Comparison of ENCODE assay signal across 8 cellular contexts in genomic region chr19:55385749-55386514, GRCh38. TPM values are rescaled to one million over a fixed set of nuclear protein-coding genes. Genes with fewer than 3 reads are reported as not detected.
DNase-seq lines count a peak whose midpoint lies in the region; ATAC-seq and TF ChIP-seq lines count a peak whose summit lies in the region.

TSS of gene RPL28 (plus strand) at chr19:55385932. CDS start at chr19:55386358, 426 bp downstream.

- ATAC-seq in GM21717 (IDR thresholded peaks at IDR 0.05; ENCODE audit: unreplicated experiment): peak; percentile 39
- ATAC-seq in activated T-helper 17 cell treated with anti-CD3 and anti-CD28 coated beads, Interleukin-2, amount 50 U/mL, for 72 hours (replicated peaks): peak; percentile 81
- peak; percentile 73 to 81 for ATAC-seq in naive thymus-derived CD8-positive, alpha-beta T cell

- H3K27ac ChIP-seq in RWPE1: peak within 1 kb of the TSS; percentile 98

- H3K4me1 Mint-ChIP-seq in activated T-helper 17 cell treated with anti-CD3 and anti-CD28 coated beads, Interleukin-2, amount 50 U/mL, for 72 hours: peaks cover 26% of the 10 kb centered on the region
- H3K4me1 Mint-ChIP-seq in naive thymus-derived CD8-positive, alpha-beta T cell: peaks cover 36 to 79% (median 75%) of the 10 kb centered on the region in 4 donors

- CTCF ChIA-PET in RWPE1 (lab: Yijun Ruan, JAX): no interaction called here

- no peaks in the 10 kb centered on the region for H3K27me3 Mint-ChIP-seq in activated T-helper 17 cell treated with anti-CD3 and anti-CD28 coated beads, Interleukin-2, amount 50 U/mL, for 72 hours
- no peaks in the 10 kb centered on the region for H3K27me3 Mint-ChIP-seq in naive thymus-derived CD8-positive, alpha-beta T cell

- no peaks in the 10 kb centered on the region for H3K9me3 Mint-ChIP-seq in activated T-helper 17 cell treated with anti-CD3 and anti-CD28 coated beads, Interleukin-2, amount 50 U/mL, for 72 hours
- H3K9me3 Mint-ChIP-seq in naive thymus-derived CD8-positive, alpha-beta T cell: peaks cover 0 to 2% (median 0%) of the 10 kb centered on the region in 9 donors

- peak within 1 kb of the TSS; percentile 99 for H3K4me3 ChIP-seq in fibroblast of mammary gland (ENCODE audit: control insufficient read depth, low read depth, low read length)

- POLR2A ChIA-PET in RWPE1 (lab: Yijun Ruan, JAX; ENCODE audit: low non-redundant PET): interaction anchor here (1.2 kb wide), 1 partner anchor 13 kb away, joined by 3 read pairs; no protein-coding TSS in a partner anchor
- POLR2A ChIA-PET in naive thymus-derived CD8-positive, alpha-beta T cell (lab: Charles Lee): interaction anchor here (0.5 to 12.9 kb wide), 8 partner anchors 13 to 131 kb away, joined by 3 to 181 read pairs (median 22); partner anchors contain the start of genes KMT5C, PPP6R1 and UBE2S

- peak; percentile 97 for DNase-seq in DMS53 treated with DMSO at 0.1 percent for 48 hours (lab: John Stamatoyannopoulos, UW; ENCODE audit: unreplicated experiment)
- DNase-seq in KG1 (lab: John Stamatoyannopoulos, UW): peak; percentile 100
- DNase-seq in RWPE1 (ENCODE audit: low spot score): peak; percentile 91
- peak; percentile 97 for DNase-seq in fibroblast of mammary gland (ENCODE audit: low read depth)
- peak; percentile 63 to 100 (median 99) for DNase-seq in naive thymus-derived CD8-positive, alpha-beta T cell
- DNase-seq in stimulated activated naive CD4-positive, alpha-beta T cell treated with Interleukin-2 at 50 U/mL for 16 hours (lab: John Stamatoyannopoulos, UW): peak; percentile 97

- peaks cover 59% of the 10 kb centered on the region for H3K36me3 Mint-ChIP-seq in activated T-helper 17 cell treated with anti-CD3 and anti-CD28 coated beads, Interleukin-2, amount 50 U/mL, for 72 hours (ENCODE audit: low read depth)
- peaks cover 9 to 50% (median 21%) of the 10 kb centered on the region in 3 donors for H3K36me3 Mint-ChIP-seq in naive thymus-derived CD8-positive, alpha-beta T cell

- no peak for TF ChIP-seq CTCF in RWPE1 (conservative IDR thresholded peaks at IDR 0.05; ENCODE audit: low read depth)
- no peak for TF ChIP-seq CTCF in fibroblast of mammary gland (conservative IDR thresholded peaks at IDR 0.05; ENCODE audit: control insufficient read depth, insufficient read depth, low read depth, low read length)

- peak within 1 kb of the TSS; percentile 100 for H3K27ac Mint-ChIP-seq in activated T-helper 17 cell treated with anti-CD3 and anti-CD28 coated beads, Interleukin-2, amount 50 U/mL, for 72 hours
- H3K27ac Mint-ChIP-seq in naive thymus-derived CD8-positive, alpha-beta T cell: peak within 1 kb of the TSS; percentile 98 to 100 (median 99)

- H3K4me3 Mint-ChIP-seq in activated T-helper 17 cell treated with anti-CD3 and anti-CD28 coated beads, Interleukin-2, amount 50 U/mL, for 72 hours: peak within 1 kb of the TSS; percentile 100
- peak within 1 kb of the TSS; percentile 99 to 100 (median 100) for H3K4me3 Mint-ChIP-seq in naive thymus-derived CD8-positive, alpha-beta T cell

RNA-seq across cellular contexts. Expression of gene RPL28, which starts in this region (rescaled TPM):
- 1,000 to 10,000 TPM; 2,155 to 2,438 TPM for total RNA-seq in activated T-helper 17 cell treated with anti-CD3 and anti-CD28 coated beads, Interleukin-2, amount 50 U/mL, for 72 hours
- total RNA-seq in naive thymus-derived CD8-positive, alpha-beta T cell: 1,000 to 10,000 TPM; 2,967 to 2,995 TPM
- polyA plus RNA-seq in naive thymus-derived CD8-positive, alpha-beta T cell: 1,000 to 10,000 TPM in 1 of 3 donors, 100 to 1,000 TPM in 2; 559 to 1,017 (median 787) TPM

Comparison
In these comparisons a context has a peak if more than half of its experiments do, and no peak if none do; other contexts are left out.
1. Peak in every context shown above with its lines: DNase-seq, ATAC-seq, H3K4me3 ChIP-seq and H3K27ac ChIP-seq.